26 cellular contexts compared by ENCODE assay signal in genomic region chr15:79452244-79453051, GRCh38.
"Had no signal": no experiment of that assay in that cellular context is flagged by ENCODE, and none has a peak within 500 bp of the region (broad histone marks: within the 10 kb centered on the region; RNA-seq: fewer than 3 reads in every experiment).

No MANE protein-coding gene starts in this region.

- H3K4me1 Mint-ChIP-seq: activated naive CD4-positive, alpha-beta T cell treated with anti-CD3 and anti-CD28 coated beads, Interleukin-2, amount 10 ng/mL, durations not matched to agents 7 days and 5 days; mesothelial cell of epicardium; naive B cell; neural crest cell had no signal

- H3K27me3 Mint-ChIP-seq: activated naive CD4-positive, alpha-beta T cell treated with anti-CD3 and anti-CD28 coated beads, Interleukin-2, amount 10 ng/mL, durations not matched to agents 7 days and 5 days had no signal

- H3K4me2 ChIP-seq: hepatocyte had no signal

- DNase-seq: activated CD4-positive, alpha-beta memory T cell treated with anti-CD3 and anti-CD28 coated beads for 36 hours; activated CD4-positive, alpha-beta T cell treated with anti-CD3 and anti-CD28 coated beads for 48 hours; activated CD8-positive, alpha-beta memory T cell treated with anti-CD3 and anti-CD28 coated beads, Interleukin-2, amount 50 U/mL, for 4 hours; activated effector memory CD4-positive, alpha-beta T cell treated with anti-CD3 and anti-CD28 coated beads, Interleukin-2, amount 50 U/mL, for 16 hours; activated naive CD4-positive, alpha-beta T cell treated with anti-CD3 and anti-CD28 coated beads, Interleukin-2, amount 10 ng/mL, durations not matched to agents 7 days and 5 days; activated T-cell treated with anti-CD3 and anti-CD28 coated beads, Interleukin-2, amount 50 U/mL, for 1 hour; amygdala; central memory CD4-positive, alpha-beta T cell; foreskin melanocyte; islet precursor cell; left ventricle myocardium inferior; naive B cell; right cardiac atrium; stimulated activated CD4-positive, alpha-beta T cell treated with anti-CD3 and anti-CD28 coated beads, Interleukin-15, amount 100 ng/mL, for 24 hours; stimulated activated CD4-positive, alpha-beta T cell treated with anti-CD3 and anti-CD28 coated beads, Interleukin-2, amount 100 ng/mL, for 24 hours; stimulated activated naive CD4-positive, alpha-beta T cell; T-helper 9 cell; tibial artery had no signal

- H3K9me3 ChIP-seq: breast epithelium, suprapubic skin had no signal

- H3K27me3 ChIP-seq: hepatocyte had no signal

- H3K4me3 ChIP-seq: breast epithelium, hepatocyte, left ventricle myocardium inferior, suprapubic skin, tibial artery had no signal

- H2AFZ ChIP-seq: hepatocyte had no signal

- H3K36me3 Mint-ChIP-seq: activated naive CD4-positive, alpha-beta T cell treated with anti-CD3 and anti-CD28 coated beads, Interleukin-2, amount 10 ng/mL, durations not matched to agents 7 days and 5 days; mesothelial cell of epicardium had no signal

- H3K4me3 Mint-ChIP-seq: activated CD4-positive, alpha-beta memory T cell treated with anti-CD3 and anti-CD28 coated beads for 36 hours; activated naive CD4-positive, alpha-beta T cell treated with anti-CD3 and anti-CD28 coated beads, Interleukin-2, amount 10 ng/mL, durations not matched to agents 7 days and 5 days; activated T-helper 1 cell treated with anti-CD3 and anti-CD28 coated beads, Interleukin-12 subunit alpha, Interleukin-12 subunit beta, Interleukin-2, Interleukin-4 antibody, amounts not matched to agents 30 ng/mL and 10 ng/mL and 1 ng/mL, durations not matched to agents 14 hours and 24 hours and 36 hours; mesothelial cell of epicardium; naive B cell; neural crest cell; T-helper 1 cell treated with Interleukin-12 subunit alpha and Interleukin-12 subunit beta and Interleukin-4 antibody, amounts not matched to agents 30 μg/mL and 1 μg/mL, for 36 hours had no signal

- H3K9me3 Mint-ChIP-seq: activated CD4-positive, alpha-beta memory T cell treated with anti-CD3 and anti-CD28 coated beads for 36 hours; activated naive CD4-positive, alpha-beta T cell treated with anti-CD3 and anti-CD28 coated beads, Interleukin-2, amount 10 ng/mL, durations not matched to agents 7 days and 5 days; activated T-helper 1 cell treated with anti-CD3 and anti-CD28 coated beads, Interleukin-12 subunit alpha, Interleukin-12 subunit beta, Interleukin-2, Interleukin-4 antibody, amounts not matched to agents 30 ng/mL and 10 ng/mL and 1 ng/mL, durations not matched to agents 14 hours and 24 hours and 36 hours; neural crest cell; T-helper 1 cell treated with Interleukin-12 subunit alpha and Interleukin-12 subunit beta and Interleukin-4 antibody, amounts not matched to agents 30 μg/mL and 1 μg/mL, for 36 hours had no signal

- H3K27ac Mint-ChIP-seq: activated CD4-positive, alpha-beta memory T cell treated with anti-CD3 and anti-CD28 coated beads for 36 hours; activated naive CD4-positive, alpha-beta T cell treated with anti-CD3 and anti-CD28 coated beads, Interleukin-2, amount 10 ng/mL, durations not matched to agents 7 days and 5 days; activated T-helper 1 cell treated with anti-CD3 and anti-CD28 coated beads, Interleukin-12 subunit alpha, Interleukin-12 subunit beta, Interleukin-2, Interleukin-4 antibody, amounts not matched to agents 30 ng/mL and 10 ng/mL and 1 ng/mL, durations not matched to agents 14 hours and 24 hours and 36 hours; mesothelial cell of epicardium; naive B cell; T-helper 1 cell treated with Interleukin-12 subunit alpha and Interleukin-12 subunit beta and Interleukin-4 antibody, amounts not matched to agents 30 μg/mL and 1 μg/mL, for 36 hours had no signal

- H3K4me1 ChIP-seq: breast epithelium, left ventricle myocardium inferior, suprapubic skin, tibial artery had no signal

- H3K36me3 ChIP-seq: breast epithelium, left ventricle myocardium inferior, suprapubic skin, tibial artery had no signal

- H3K27ac ChIP-seq: breast epithelium, hepatocyte, left ventricle myocardium inferior, suprapubic skin, tibial artery, VCaP had no signal

- H3K79me2 ChIP-seq: hepatocyte had no signal
